22 cellular contexts compared by ENCODE assay signal in the genomic region with DNA sequence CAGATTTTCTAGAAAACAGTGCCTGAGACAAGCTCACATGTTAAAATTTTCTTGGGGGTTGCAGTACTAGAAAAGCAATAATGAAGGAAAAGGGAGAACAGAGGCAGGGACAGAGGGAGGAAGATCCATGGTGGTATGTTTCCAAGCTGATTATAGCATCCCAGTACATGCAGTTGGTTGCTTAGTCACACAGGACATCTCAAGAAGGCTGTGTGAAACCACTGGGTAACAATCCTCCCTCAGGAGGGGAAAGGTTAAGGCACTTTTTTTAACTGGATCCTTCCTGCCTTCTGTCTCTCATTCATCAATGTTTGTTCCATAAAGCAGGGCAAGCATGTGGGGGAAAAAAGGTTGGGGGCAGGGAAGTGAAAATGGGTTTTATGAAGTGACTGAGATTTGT.
"Had no signal": no experiment of that assay in that cellular context is flagged by ENCODE, and none has a peak within 500 bp of the region (broad histone marks: within the 10 kb centered on the region; RNA-seq: fewer than 3 reads in every experiment).

No MANE protein-coding gene starts in this region.

- H3K27ac ChIP-seq: cardiac muscle cell, gastroesophageal sphincter, heart right ventricle, lower lobe of right lung, neural progenitor cell, psoas muscle, right lobe of liver, stomach, testis, upper lobe of left lung had no signal

- FAIRE-seq: colon, islet of Langerhans, TTC549 had no signal

- H3K4me1 ChIP-seq: gastroesophageal sphincter, heart right ventricle, lower lobe of right lung, neural progenitor cell, psoas muscle, right lobe of liver, stomach, testis, upper lobe of left lung had no signal

- H3K36me3 Mint-ChIP-seq: neural progenitor cell had no signal

- ATAC-seq: activated CD8-positive, alpha-beta T cell treated with anti-CD3 and anti-CD28 coated beads, Interleukin-2, amount 10 ng/mL, durations not matched to agents 7 days and 5 days; activated naive CD4-positive, alpha-beta T cell treated with anti-CD3 and anti-CD28 coated beads, Interleukin-2, amount 50 U/mL, for 72 hours; gastroesophageal sphincter; heart right ventricle; left colon; lower lobe of right lung; psoas muscle; right lobe of liver had no signal

- H2AFZ ChIP-seq: neural progenitor cell had no signal

- H3K4me3 ChIP-seq: cardiac muscle cell, gastroesophageal sphincter, heart right ventricle, lower lobe of right lung, neural progenitor cell, psoas muscle, right lobe of liver, stomach, testis, upper lobe of left lung had no signal

- H3K4me1 Mint-ChIP-seq: activated CD4-positive, alpha-beta T cell treated with anti-CD3 and anti-CD28 coated beads, Interleukin-2, amount 10 ng/mL, durations not matched to agents 24 days and 14 days; neural progenitor cell had no signal

- DNase-seq: activated CD4-positive, alpha-beta T cell treated with anti-CD3 and anti-CD28 coated beads, Interleukin-2, amount 10 ng/mL, durations not matched to agents 24 days and 14 days; activated CD4-positive, CD25-positive, alpha-beta regulatory T cell; activated CD8-positive, alpha-beta memory T cell treated with anti-CD3 and anti-CD28 coated beads, Interleukin-2, amount 50 U/mL, for 4 hours; activated CD8-positive, alpha-beta T cell treated with anti-CD3 and anti-CD28 coated beads, Interleukin-2, amount 10 ng/mL, durations not matched to agents 7 days and 5 days; activated gamma-delta T cell; activated T-cell treated with anti-CD3 and anti-CD28 coated beads, Interleukin-2, amount 50 U/mL, for 48 hours; erythroblast; heart right ventricle; left colon; lower lobe of right lung; psoas muscle; right lobe of liver; stomach; testis; upper lobe of left lung had no signal

- H3K4me2 ChIP-seq: neural progenitor cell had no signal

- H3K27ac Mint-ChIP-seq: activated CD4-positive, alpha-beta T cell treated with anti-CD3 and anti-CD28 coated beads, Interleukin-2, amount 10 ng/mL, durations not matched to agents 24 days and 14 days; activated CD8-positive, alpha-beta T cell treated with anti-CD3 and anti-CD28 coated beads, Interleukin-2, amount 10 ng/mL, durations not matched to agents 7 days and 5 days; activated naive CD4-positive, alpha-beta T cell treated with anti-CD3 and anti-CD28 coated beads, Interleukin-2, amount 50 U/mL, for 72 hours; neural progenitor cell had no signal

- H3K36me3 ChIP-seq: cardiac muscle cell, gastroesophageal sphincter, heart right ventricle, lower lobe of right lung, neural progenitor cell, right lobe of liver, stomach, upper lobe of left lung had no signal

- H3K4me3 Mint-ChIP-seq: activated CD4-positive, alpha-beta T cell treated with anti-CD3 and anti-CD28 coated beads, Interleukin-2, amount 10 ng/mL, durations not matched to agents 24 days and 14 days; activated CD8-positive, alpha-beta T cell treated with anti-CD3 and anti-CD28 coated beads, Interleukin-2, amount 10 ng/mL, durations not matched to agents 7 days and 5 days; neural progenitor cell had no signal

- H3K9me3 ChIP-seq: right lobe of liver, testis had no signal
